In genomic region chr1:1315435-1315901, GRCh38 we compare ENCODE assay signal across 26 cellular contexts. TPM values are rescaled to one million over a fixed set of nuclear protein-coding genes. Genes with fewer than 3 reads are reported as not detected.
A peak's percentile ranks its signal among the peaks of the same experiment; 100 is the strongest.
DNase-seq lines count a peak whose midpoint lies in the region; ATAC-seq and TF ChIP-seq lines count a peak whose summit lies in the region.
"Had no signal": no experiment of that assay in that cellular context is flagged by ENCODE, and none has a peak within 500 bp of the region (broad histone marks: within the 10 kb centered on the region; RNA-seq: fewer than 3 reads in every experiment).

No MANE protein-coding gene starts in this region.

- H3K36me3 ChIP-seq in HUES6 (ENCODE audit: control insufficient read depth, insufficient read depth, low read length) (peaks cover 78% of the 10 kb centered on the region), iPS-20b (ENCODE audit: insufficient read depth, low read depth, low read length) (peaks cover 70% of the 10 kb centered on the region), stomach smooth muscle (ENCODE audit: control insufficient read depth in 2 of 2, insufficient read depth in 2 of 2, low read length in 2 of 2) (peaks cover 31 to 37% of the 10 kb centered on the region in 2 donors), stomach (peaks cover 41 to 87% (median 80%) of the 10 kb centered on the region in 4 donors)

- no peak overlapping the region for H3K27ac Mint-ChIP-seq in T-helper 17 cell
- H3K27ac Mint-ChIP-seq: activated CD4-positive, alpha-beta T cell treated with anti-CD3 and anti-CD28 coated beads, Interleukin-2, amount 10 ng/mL, durations not matched to agents 24 days and 14 days; activated naive CD4-positive, alpha-beta T cell treated with anti-CD3 and anti-CD28 coated beads, Interleukin-2, amount 10 ng/mL, durations not matched to agents 7 days and 5 days; T-helper 1 cell treated with Interleukin-12 subunit alpha and Interleukin-12 subunit beta and Interleukin-4 antibody, amounts not matched to agents 30 μg/mL and 1 μg/mL, for 36 hours had no signal

- no peaks in the 10 kb centered on the region for H3K27me3 Mint-ChIP-seq in T-helper 17 cell
- H3K27me3 Mint-ChIP-seq: activated CD4-positive, alpha-beta T cell treated with anti-CD3 and anti-CD28 coated beads, Interleukin-2, amount 10 ng/mL, durations not matched to agents 24 days and 14 days; activated naive CD4-positive, alpha-beta T cell treated with anti-CD3 and anti-CD28 coated beads, Interleukin-2, amount 10 ng/mL, durations not matched to agents 7 days and 5 days; CD4-positive, alpha-beta memory T cell; effector memory CD8-positive, alpha-beta T cell had no signal

- TF ChIP-seq CTCF in GM20000 (IDR thresholded peaks at IDR 0.05; ENCODE audit: extremely low read depth, missing control alignments) (no peak), stomach (IDR thresholded peaks at IDR 0.05) (no peak)

- TF ChIP-seq EP300 in stomach (IDR thresholded peaks at IDR 0.05), result no peak

- H3K27ac ChIP-seq in HUES6 (ENCODE audit: low read depth, low read length), result 0 out of 2 replicates have a peak overlapping the region, but pooled peaks have one; percentile 27
- H3K27ac ChIP-seq in iPS-20b (ENCODE audit: low read length), result no peak overlapping the region
- H3K27ac ChIP-seq in stomach smooth muscle (ENCODE audit: low read length), result peak overlapping the region; percentile 11
- peak overlapping the region in 2 of 5 donors; percentile 9 to 42 for H3K27ac ChIP-seq in stomach
- H3K27ac ChIP-seq: vagina had no signal

- ATAC-seq in T-helper 17 cell, result no peak
- ATAC-seq: effector memory CD8-positive, alpha-beta T cell; esophagus mucosa; gastrocnemius medialis had no signal

- no peaks in the 10 kb centered on the region for H3K36me3 Mint-ChIP-seq in T-helper 17 cell (ENCODE audit: low read depth)

- H3K4me3 Mint-ChIP-seq in T-helper 17 cell, result peak overlapping the region; percentile 39
- H3K4me3 Mint-ChIP-seq: activated CD4-positive, alpha-beta T cell treated with anti-CD3 and anti-CD28 coated beads, Interleukin-2, amount 10 ng/mL, durations not matched to agents 24 days and 14 days; activated naive CD4-positive, alpha-beta T cell treated with anti-CD3 and anti-CD28 coated beads, Interleukin-2, amount 10 ng/mL, durations not matched to agents 7 days and 5 days; CD4-positive, alpha-beta memory T cell; effector memory CD8-positive, alpha-beta T cell; T-helper 1 cell treated with Interleukin-12 subunit alpha and Interleukin-12 subunit beta and Interleukin-4 antibody, amounts not matched to agents 30 μg/mL and 1 μg/mL, for 36 hours had no signal

- WGBS in stomach, 5 donors, result 69 to 77% (median 75%) methylated on average over 10 to 22 of the region's 22 CpGs

- peaks cover 7% of the 10 kb centered on the region for H3K4me1 Mint-ChIP-seq in T-helper 17 cell

- H3K4me1 ChIP-seq in HUES6 (ENCODE audit: control insufficient read depth, insufficient read depth, low read length) (peaks cover 20% of the 10 kb centered on the region), iPS-20b (ENCODE audit: insufficient read depth, low read length) (peaks cover 7% of the 10 kb centered on the region), stomach smooth muscle (ENCODE audit: control insufficient read depth, insufficient read depth, low read length) (peaks cover 29% of the 10 kb centered on the region), stomach (peaks cover 19 to 54% (median 34%) of the 10 kb centered on the region in 4 donors)

- H3K4me3 ChIP-seq in HUES6 (ENCODE audit: low read depth, low read length), result no peak overlapping the region
- peak overlapping the region; percentile 38; the same call in 1 of the 2 replicates for H3K4me3 ChIP-seq in iPS-20b (ENCODE audit: low read length)
- no peak overlapping the region for H3K4me3 ChIP-seq in stomach smooth muscle (ENCODE audit: low read length in 2 of 2)
- no peak overlapping the region for H3K4me3 ChIP-seq in stomach
- H3K4me3 ChIP-seq: gastrocnemius medialis, vagina had no signal

- peak overlapping the region; percentile 50 for H3K9ac ChIP-seq in HUES6 (ENCODE audit: low read length)
- H3K9ac ChIP-seq in iPS-20b (ENCODE audit: low read depth, low read length), result peak overlapping the region; percentile 79; the same call in 1 of the 2 replicates
- H3K9ac ChIP-seq in stomach smooth muscle (ENCODE audit: low read length in 2 of 2), result no peak overlapping the region

- H3K9me3 ChIP-seq in HUES6 (ENCODE audit: control insufficient read depth, insufficient read depth, low read depth, low read length) (no peaks in the 10 kb centered on the region), T-helper 17 cell (ENCODE audit: control insufficient read depth, low read length, poor library complexity, severe bottlenecking) (no peaks in the 10 kb centered on the region), iPS-20b (ENCODE audit: insufficient read depth, low read depth, low read length) (no peaks in the 10 kb centered on the region), stomach smooth muscle (ENCODE audit: control insufficient read depth in 2 of 2, low read length in 2 of 2) (no peaks in the 10 kb centered on the region), stomach (no peaks in the 10 kb centered on the region)
- H3K9me3 ChIP-seq: gastrocnemius medialis, vagina had no signal

- DNase-seq in T-helper 17 cell, result no peak
- DNase-seq in GM20000 (ENCODE audit: low spot score), result no peak
- DNase-seq in dedifferentiated amniotic fluid mesenchymal stem cell (ENCODE audit: extremely low spot score), result no peak
- DNase-seq in stomach, result no peak
- DNase-seq: activated CD4-positive, alpha-beta T cell treated with anti-CD3 and anti-CD28 coated beads, Interleukin-2, amount 10 ng/mL, durations not matched to agents 24 days and 14 days; activated naive CD4-positive, alpha-beta T cell treated with anti-CD3 and anti-CD28 coated beads, Interleukin-2, amount 10 ng/mL, durations not matched to agents 7 days and 5 days; amniotic stem cell; CD4-positive, alpha-beta memory T cell; DMS 273 treated with DMSO at 0.1 percent for 48 hours; effector memory CD8-positive, alpha-beta T cell; gastrocnemius medialis; KBM-7; MM.1S; NCI-H1417 treated with DMSO at 0.1 percent for 48 hours; NCI-H2081 treated with DMSO at 0.1 percent for 48 hours; NCI-H524 treated with DMSO at 0.1 percent for 48 hours; nucleus accumbens; small intestine; stimulated activated CD4-positive, alpha-beta T cell treated with anti-CD3 and anti-CD28 coated beads, Interleukin-2, amount 100 ng/mL, for 24 hours had no signal

- no peaks in the 10 kb centered on the region for H3K27me3 ChIP-seq in HUES6 (ENCODE audit: control insufficient read depth, insufficient read depth, low read length)
- H3K27me3 ChIP-seq in iPS-20b (ENCODE audit: insufficient read depth, low read length), result no peaks in the 10 kb centered on the region
- no peaks in the 10 kb centered on the region for H3K27me3 ChIP-seq in stomach smooth muscle (ENCODE audit: control insufficient read depth in 1 of 2, insufficient read depth in 2 of 2, low read length in 2 of 2)
- no peaks in the 10 kb centered on the region for H3K27me3 ChIP-seq in stomach
- H3K27me3 ChIP-seq: gastrocnemius medialis, vagina had no signal

- intact Hi-C loops in stomach (cut with DNase I; ENCODE audit: low total_unique reads), result no loop called here

- TF ChIP-seq POLR2A in stomach (IDR thresholded peaks at IDR 0.05), result no peak

RNA-seq across cellular contexts. Expression of gene PUSL1, which starts 7.1 kb away (rescaled TPM):
- total RNA-seq in T-helper 17 cell (10 to 100 TPM; 10.6 to 14.9 TPM), stomach (10 to 100 TPM in 3 of 5 donors, 1 to 10 TPM in 1, not detected in 1; 5.9 to 64.9 (median 51.4) TPM)
- polyA plus RNA-seq in stomach, result 10 to 100 TPM; 15.2 to 25.5 (median 23.8) TPM

RNA-seq across cellular contexts. Expression of gene ACAP3, which starts 7.7 kb away (rescaled TPM):
- total RNA-seq in T-helper 17 cell (10 to 100 TPM; 63.5 to 66.2 TPM), stomach (100 to 1,000 TPM in 1 of 5 donors, 10 to 100 TPM in 4; 31.9 to 374 (median 77.0) TPM)
- 10 to 100 TPM; 17.9 to 46.1 (median 43.0) TPM for polyA plus RNA-seq in stomach

RNA-seq across cellular contexts. Expression of gene INTS11, which starts 9.0 kb away (rescaled TPM):
- total RNA-seq in T-helper 17 cell (100 to 1,000 TPM; 130 to 132 TPM), stomach (100 to 1,000 TPM in 4 of 5 donors, 10 to 100 TPM in 1; 59.5 to 520 (median 192) TPM)
- 100 to 1,000 TPM; 113 to 151 (median 134) TPM for polyA plus RNA-seq in stomach

RNA-seq across cellular contexts. Expression of gene CPTP, which starts 9.1 kb away (rescaled TPM):
- total RNA-seq in T-helper 17 cell (10 to 100 TPM; 14.3 to 15.7 TPM), stomach (100 to 1,000 TPM in 1 of 5 donors, 10 to 100 TPM in 2, 1 to 10 TPM in 2; 6.6 to 226 (median 12.3) TPM)
- 10 to 100 TPM; 17.3 to 49.1 (median 28.4) TPM for polyA plus RNA-seq in stomach

RNA-seq across cellular contexts. Expression of gene TAS1R3, which starts 15.6 kb away (rescaled TPM):
- under 1 TPM; 0.72 to 0.96 TPM for total RNA-seq in T-helper 17 cell
- 10 to 100 TPM in 1 of 5 donors, under 1 TPM in 2, not detected in 2; 0.37 to 11.7 (median 0.43) TPM for total RNA-seq in stomach
- polyA plus RNA-seq in stomach, result under 1 TPM in 2 of 3 donors, not detected in 1; 0.10 to 0.31 TPM
- total RNA-seq: SK-MEL-5 had no signal

Comparison
In these comparisons a context has a peak if more than half of its experiments do, and no peak if none do; other contexts are left out.
1. H3K9ac ChIP-seq: peak in HUES6 (single experiment) and iPS-20b (single experiment); none in stomach smooth muscle (0 of 2).